ENCODE assay signal across 11 cellular contexts in the genomic region with DNA sequence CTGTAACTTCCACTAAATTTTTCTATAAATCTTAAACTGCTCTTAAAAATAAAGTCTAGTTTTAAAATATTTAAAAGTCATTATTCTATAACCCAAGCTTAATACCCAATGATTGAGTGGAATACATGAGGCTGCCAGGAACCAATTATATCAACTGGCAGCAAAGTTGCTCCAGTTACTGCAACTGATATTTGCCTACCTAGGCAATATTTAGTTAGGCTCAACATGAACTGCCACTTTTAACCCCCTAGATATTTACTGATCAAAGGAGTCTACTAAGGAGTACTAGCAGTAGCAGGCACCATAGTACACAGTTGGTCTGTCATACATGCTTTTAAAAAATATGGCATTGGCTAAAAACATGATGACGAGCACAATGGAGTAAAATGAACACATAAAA.
"Had no signal": no experiment of that assay in that cellular context is flagged by ENCODE, and none has a peak within 500 bp of the region (broad histone marks: within the 10 kb centered on the region; RNA-seq: fewer than 3 reads in every experiment).

No MANE protein-coding gene starts in this region.

- H3K27ac ChIP-seq: GM23248 had no signal

- H3K9ac ChIP-seq: GM23248 had no signal

- ATAC-seq: GM23338, HCT116 had no signal

- DNase-seq: GM23248, GOT3, H7, H9, HCEC 1CT, HFFc6 had no signal

- H3K36me3 ChIP-seq: HAP-1 had no signal

- H3K4me1 ChIP-seq: HAP-1 had no signal

- FAIRE-seq: H1, H54 had no signal

- H3K4me3 ChIP-seq: GM23248, GM23338, HAP-1 had no signal

- H3K9me3 ChIP-seq: HAP-1 had no signal

- H3K4me2 ChIP-seq: GM23338 had no signal

- H2AFZ ChIP-seq: GM23248, GM23338 had no signal
